Comparison of ENCODE assay signal across 8 cellular contexts in the genomic region with DNA sequence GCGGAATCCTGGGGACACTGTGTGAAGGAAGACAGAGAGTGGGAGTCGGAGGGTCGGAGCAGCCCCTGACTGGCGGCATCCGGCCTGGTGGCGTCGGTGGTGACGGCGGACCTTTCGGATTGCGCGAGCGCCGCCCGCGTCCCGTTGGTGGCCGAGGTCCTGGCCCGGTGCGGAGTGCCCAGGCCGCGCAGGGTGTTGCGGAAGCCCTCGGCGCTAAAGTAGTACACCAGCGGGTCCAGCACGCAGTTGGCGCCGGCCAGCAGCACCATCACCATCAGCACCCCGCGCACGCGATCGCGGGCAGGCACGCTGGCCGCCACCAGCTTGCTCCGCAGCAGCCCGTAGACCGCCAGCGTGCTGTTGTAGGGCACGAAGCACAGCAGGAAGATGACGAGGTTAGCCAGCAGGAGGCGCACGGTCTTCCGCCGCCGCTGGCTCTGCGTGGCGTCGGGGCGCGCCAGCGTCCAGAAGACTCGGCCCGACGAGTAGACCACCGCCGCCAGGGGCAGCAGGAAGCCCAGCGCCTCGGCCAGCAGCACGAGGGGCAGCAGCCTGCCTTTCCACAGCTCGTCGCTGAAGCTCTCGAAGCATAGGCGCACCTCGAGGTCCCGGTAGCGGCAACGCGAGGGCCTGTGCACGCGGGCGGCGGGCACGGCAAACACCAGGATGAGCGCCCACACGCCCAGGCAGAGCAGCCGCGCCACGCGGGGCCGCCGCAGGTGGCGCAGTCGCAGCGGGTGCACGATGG. TPM values are rescaled to one million over a fixed set of nuclear protein-coding genes. Genes with fewer than 3 reads are reported as not detected.
DNase-seq lines count a peak whose midpoint lies in the region; ATAC-seq and TF ChIP-seq lines count a peak whose summit lies in the region.

No MANE protein-coding gene starts in this region.

- ATAC-seq in HG03139 (IDR thresholded peaks at IDR 0.05; ENCODE audit: unreplicated experiment) (no peak), GM21576 (IDR thresholded peaks at IDR 0.05; ENCODE audit: unreplicated experiment) (no peak)

- intact Hi-C loops in ascending aorta (cut with DNase I) = no loop called here

- H3K9me3 Mint-ChIP-seq in IgD-negative memory B cell = no peaks in the 10 kb centered on the region

- peak overlapping the region in 3 of 4 donors; percentile 34 to 52 (median 39) for H3K4me3 Mint-ChIP-seq in IgD-negative memory B cell

- H3K4me1 ChIP-seq in ascending aorta (no peaks in the 10 kb centered on the region), iPS-20b (ENCODE audit: insufficient read depth, low read length) (no peaks in the 10 kb centered on the region)

- H3K4me3 ChIP-seq in ascending aorta (peak overlapping the region; percentile 22 to 46), iPS-20b (ENCODE audit: low read length) (peak overlapping the region; percentile 34; the same call in 1 of the 2 replicates)

- peak overlapping the region in 1 of 3 donors; percentile 80 for H3K27ac Mint-ChIP-seq in IgD-negative memory B cell

- POLR2A ChIA-PET in HEK293T (lab: Yijun Ruan, JAX) = no interaction called here

- CTCF ChIA-PET in HEK293T (lab: Yijun Ruan, JAX) = no interaction called here

- H3K4me1 Mint-ChIP-seq in IgD-negative memory B cell = peaks cover 7 to 19% (median 9%) of the 10 kb centered on the region in 3 donors

- peaks cover 6% of the 10 kb centered on the region for H3K36me3 Mint-ChIP-seq in IgD-negative memory B cell

- H3K9me3 ChIP-seq in ascending aorta (no peaks in the 10 kb centered on the region), iPS-20b (ENCODE audit: insufficient read depth, low read depth, low read length) (no peaks in the 10 kb centered on the region)

- peak; percentile 52 to 55 (median 52) for TF ChIP-seq CTCF in ascending aorta (IDR thresholded peaks at IDR 0.05)

- no peak overlapping the region for H3K27ac ChIP-seq in ascending aorta
- no peak overlapping the region for H3K27ac ChIP-seq in iPS-20b (ENCODE audit: low read length)

- H3K36me3 ChIP-seq in ascending aorta (no peaks in the 10 kb centered on the region), iPS-20b (ENCODE audit: insufficient read depth, low read depth, low read length) (no peaks in the 10 kb centered on the region)

- H3K27me3 Mint-ChIP-seq in IgD-negative memory B cell = no peaks in the 10 kb centered on the region

- H3K9ac ChIP-seq in iPS-20b (ENCODE audit: low read depth, low read length) = no peak overlapping the region; the same call in 1 of the 2 replicates

- peaks cover 5% of the 10 kb centered on the region for H3K27me3 ChIP-seq in ascending aorta
- H3K27me3 ChIP-seq in iPS-20b (ENCODE audit: insufficient read depth, low read length) = peaks cover 32% of the 10 kb centered on the region

- DNase-seq in ascending aorta (ENCODE audit: low spot score in 2 of 2) (no peak), NCI-H1417 treated with DMSO at 0.1 percent for 48 hours (lab: John Stamatoyannopoulos, UW) (no peak), HEK293T (ENCODE audit: extremely low spot score) (no peak)
- DNase-seq in stimulated activated CD8-positive, alpha-beta memory T cell treated with anti-CD3 and anti-CD28 coated beads, Interleukin-4, amount 100 ng/mL, for 48 hours = peak; percentile 64

TF ChIP-seq in HEK293T, 16 proteins besides CTCF, POLR2A, EP300 and RAD21:
- TF ChIP-seq TARDBP (IDR thresholded peaks at IDR 0.05) = no peak
- no peak for TF ChIP-seq NFRKB (IDR thresholded peaks at IDR 0.05)
- no peak for TF ChIP-seq SUZ12 (IDR thresholded peaks at IDR 0.05)
- TF ChIP-seq SP1 (IDR thresholded peaks at IDR 0.05) = no peak
- no peak for TF ChIP-seq ELF4 (IDR thresholded peaks at IDR 0.05)
- no peak for TF ChIP-seq ZNF384 (IDR thresholded peaks at IDR 0.05)
- TF ChIP-seq BHLHE40 (IDR thresholded peaks at IDR 0.05; ENCODE audit: borderline replicate concordance) = no peak
- TF ChIP-seq L3MBTL2 (conservative IDR thresholded peaks at IDR 0.05) = no peak
- no peak for TF ChIP-seq LEF1 (IDR thresholded peaks at IDR 0.05; ENCODE audit: borderline replicate concordance)
- no peak for TF ChIP-seq FOXK2 (IDR thresholded peaks at IDR 0.05)
- no peak for TF ChIP-seq CTBP1 (IDR thresholded peaks at IDR 0.05; ENCODE audit: borderline replicate concordance)
- TF ChIP-seq FOXA1 (IDR thresholded peaks at IDR 0.05) = no peak
- TF ChIP-seq HDGF (IDR thresholded peaks at IDR 0.05; ENCODE audit: borderline replicate concordance) = no peak

RNA-seq across cellular contexts. Expression of gene CHD4, which starts 13.1 kb away (rescaled TPM):
- polyA plus RNA-seq in IgD-negative memory B cell = 55.2 TPM
- 185 TPM for total RNA-seq in ascending aorta

RNA-seq across cellular contexts. Expression of gene LPAR5, which starts 15.4 kb away (rescaled TPM):
- polyA plus RNA-seq in IgD-negative memory B cell = 63.6 TPM
- 0.21 TPM for total RNA-seq in ascending aorta

RNA-seq across cellular contexts. Expression of gene ACRBP, which starts 26.9 kb away (rescaled TPM):
- polyA plus RNA-seq in IgD-negative memory B cell = 5.8 TPM
- total RNA-seq in ascending aorta = 10.6 TPM

RNA-seq across cellular contexts. Expression of gene ING4, which starts 42.6 kb away (rescaled TPM):
- polyA plus RNA-seq in IgD-negative memory B cell = 76.6 TPM
- total RNA-seq in ascending aorta = 2.6 TPM

RNA-seq across cellular contexts. Expression of gene NOP2, which starts 52.2 kb away (rescaled TPM):
- polyA plus RNA-seq in IgD-negative memory B cell = 24.9 TPM
- total RNA-seq in ascending aorta = 77.4 TPM
